In the genomic region with DNA sequence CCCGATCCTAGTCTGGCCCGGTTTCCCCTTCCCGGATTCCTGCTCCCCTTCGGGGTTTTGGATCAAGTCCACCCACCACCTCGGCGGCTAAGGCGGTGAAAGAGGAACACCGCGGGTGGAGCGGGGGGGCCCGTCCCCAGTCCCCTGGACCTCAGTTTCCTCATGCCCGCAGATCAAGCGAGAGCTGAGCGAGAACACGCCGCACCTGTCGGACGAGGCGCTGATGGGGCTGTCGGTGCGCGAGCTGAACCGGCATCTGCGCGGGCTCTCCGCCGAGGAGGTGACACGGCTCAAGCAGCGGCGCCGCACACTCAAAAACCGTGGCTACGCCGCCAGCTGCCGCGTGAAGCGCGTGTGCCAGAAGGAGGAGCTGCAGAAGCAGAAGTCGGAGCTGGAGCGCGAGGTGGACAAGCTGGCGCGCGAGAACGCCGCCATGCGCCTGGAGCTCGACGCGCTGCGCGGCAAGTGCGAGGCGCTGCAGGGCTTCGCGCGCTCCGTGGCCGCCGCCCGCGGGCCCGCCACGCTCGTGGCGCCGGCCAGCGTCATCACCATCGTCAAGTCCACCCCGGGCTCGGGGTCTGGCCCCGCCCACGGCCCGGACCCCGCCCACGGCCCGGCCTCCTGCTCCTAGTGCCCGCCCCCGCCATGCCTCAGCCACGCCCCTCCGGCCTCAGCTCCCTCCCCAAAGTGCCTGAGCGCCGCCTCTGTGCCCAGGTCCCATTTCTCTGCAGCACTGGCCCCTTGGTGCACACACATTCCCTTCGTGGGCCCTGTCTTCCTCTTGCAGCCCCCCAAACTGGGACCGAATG, we compare ENCODE assay signal across 8 cellular contexts.
A peak's percentile ranks its signal among the peaks of the same experiment; 100 is the strongest.
DNase-seq lines count a peak whose midpoint lies in the region; ATAC-seq and TF ChIP-seq lines count a peak whose summit lies in the region.

No MANE protein-coding gene starts in this region.

- no peaks in the 10 kb centered on the region for H3K79me2 ChIP-seq in SU-DHL-6 (ENCODE audit: insufficient read depth, low read length)

- ATAC-seq in GM19025 (IDR thresholded peaks at IDR 0.05; ENCODE audit: low read depth, unreplicated experiment) (peak; percentile 57), HG03159 (IDR thresholded peaks at IDR 0.05; ENCODE audit: unreplicated experiment) (no peak)

- DNase-seq in amygdala (lab: John Stamatoyannopoulos, UW) (peak in 30 of 56 donors; percentile 14 to 78 (median 47)), SHP77 treated with DMSO at 0.1 percent for 48 hours (lab: John Stamatoyannopoulos, UW) (no peak), NCI-H1092 treated with DMSO at 0.1 percent for 48 hours (lab: John Stamatoyannopoulos, UW) (no peak)
- DNase-seq in stimulated activated CD4-positive, alpha-beta T cell treated with anti-CD3 and anti-CD28 coated beads, Interleukin-12 subunit alpha, Interleukin-12 subunit beta, amount 100 ng/mL, for 48 hours (ENCODE audit: low read depth in 2 of 3, low spot score in 1 of 3), result peak; percentile 36 to 60 (median 38)

- no peaks in the 10 kb centered on the region for H3K9me2 ChIP-seq in SU-DHL-6 (replicated peaks; ENCODE audit: insufficient read depth, low read length)

- H3K4me3 ChIP-seq in SU-DHL-6 (ENCODE audit: insufficient read depth, low read length, poor library complexity, severe bottlenecking), result no peak overlapping the region
- peak overlapping the region; percentile 50 for H3K4me3 ChIP-seq in iPS-11a (ENCODE audit: low read depth, low read length)

- no peak overlapping the region for H3K27ac ChIP-seq in SU-DHL-6 (ENCODE audit: low read depth, low read length)

- no peaks in the 10 kb centered on the region for H3K27me3 ChIP-seq in SU-DHL-6 (ENCODE audit: low read length)

- no peaks in the 10 kb centered on the region for H3K9me3 ChIP-seq in SU-DHL-6 (ENCODE audit: insufficient read depth, low read length)

- H3K4me2 ChIP-seq in SU-DHL-6 (ENCODE audit: low read depth, low read length, poor library complexity, severe bottlenecking), result peak overlapping the region; percentile 43

- no peak for TF ChIP-seq CTCF in SU-DHL-6 (IDR thresholded peaks at IDR 0.05; ENCODE audit: insufficient read depth, low read length, poor library complexity, severe bottlenecking)

- H3K36me3 ChIP-seq in SU-DHL-6 (ENCODE audit: low read length), result no peaks in the 10 kb centered on the region

- H3F3A ChIP-seq in SU-DHL-6 (ENCODE audit: insufficient read depth), result no peaks in the 10 kb centered on the region

- no peaks in the 10 kb centered on the region for H4K20me1 ChIP-seq in SU-DHL-6 (ENCODE audit: low read depth, low read length)

- H3K9ac ChIP-seq in SU-DHL-6 (ENCODE audit: low read length), result peak overlapping the region; percentile 27

- no peak overlapping the region for H2AFZ ChIP-seq in SU-DHL-6 (ENCODE audit: low read depth, low read length, severe bottlenecking)

Comparison
In these comparisons a context has a peak if more than half of its experiments do, and no peak if none do; other contexts are left out.
1. DNase-seq: peak in amygdala (30 of 56) and stimulated activated CD4-positive, alpha-beta T cell treated with anti-CD3 and anti-CD28 coated beads, Interleukin-12 subunit alpha, Interleukin-12 subunit beta, amount 100 ng/mL, for 48 hours (3 of 3); none in SHP77 treated with DMSO at 0.1 percent for 48 hours (single experiment) and NCI-H1092 treated with DMSO at 0.1 percent for 48 hours (single experiment).